Comparison of ENCODE assay signal across 1 cellular context in the genomic region with DNA sequence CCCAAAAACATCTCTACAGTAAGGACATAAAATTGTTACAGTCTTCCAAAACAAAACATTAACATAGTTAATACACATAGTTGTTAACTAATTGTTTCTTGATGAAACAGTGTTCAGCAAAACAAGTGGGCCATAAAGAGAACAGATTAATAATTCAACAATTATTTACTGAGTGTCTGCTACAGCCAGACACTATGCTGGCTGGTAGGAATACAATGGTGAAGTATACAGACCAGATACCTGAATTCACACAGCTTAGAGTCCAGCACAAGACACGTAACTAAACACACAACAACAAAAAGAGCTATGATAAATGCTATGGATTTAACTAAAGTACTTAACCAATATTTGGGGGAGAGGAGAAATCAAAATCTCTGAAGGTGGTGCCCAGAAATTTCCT.
TF ChIP-seq lines count a peak whose summit lies in the region.

No MANE protein-coding gene starts in this region.

TF ChIP-seq in HepG2, 621 proteins besides CTCF, POLR2A, EP300 and RAD21 (continued from another document):
- TF ChIP-seq, protein P1, sequence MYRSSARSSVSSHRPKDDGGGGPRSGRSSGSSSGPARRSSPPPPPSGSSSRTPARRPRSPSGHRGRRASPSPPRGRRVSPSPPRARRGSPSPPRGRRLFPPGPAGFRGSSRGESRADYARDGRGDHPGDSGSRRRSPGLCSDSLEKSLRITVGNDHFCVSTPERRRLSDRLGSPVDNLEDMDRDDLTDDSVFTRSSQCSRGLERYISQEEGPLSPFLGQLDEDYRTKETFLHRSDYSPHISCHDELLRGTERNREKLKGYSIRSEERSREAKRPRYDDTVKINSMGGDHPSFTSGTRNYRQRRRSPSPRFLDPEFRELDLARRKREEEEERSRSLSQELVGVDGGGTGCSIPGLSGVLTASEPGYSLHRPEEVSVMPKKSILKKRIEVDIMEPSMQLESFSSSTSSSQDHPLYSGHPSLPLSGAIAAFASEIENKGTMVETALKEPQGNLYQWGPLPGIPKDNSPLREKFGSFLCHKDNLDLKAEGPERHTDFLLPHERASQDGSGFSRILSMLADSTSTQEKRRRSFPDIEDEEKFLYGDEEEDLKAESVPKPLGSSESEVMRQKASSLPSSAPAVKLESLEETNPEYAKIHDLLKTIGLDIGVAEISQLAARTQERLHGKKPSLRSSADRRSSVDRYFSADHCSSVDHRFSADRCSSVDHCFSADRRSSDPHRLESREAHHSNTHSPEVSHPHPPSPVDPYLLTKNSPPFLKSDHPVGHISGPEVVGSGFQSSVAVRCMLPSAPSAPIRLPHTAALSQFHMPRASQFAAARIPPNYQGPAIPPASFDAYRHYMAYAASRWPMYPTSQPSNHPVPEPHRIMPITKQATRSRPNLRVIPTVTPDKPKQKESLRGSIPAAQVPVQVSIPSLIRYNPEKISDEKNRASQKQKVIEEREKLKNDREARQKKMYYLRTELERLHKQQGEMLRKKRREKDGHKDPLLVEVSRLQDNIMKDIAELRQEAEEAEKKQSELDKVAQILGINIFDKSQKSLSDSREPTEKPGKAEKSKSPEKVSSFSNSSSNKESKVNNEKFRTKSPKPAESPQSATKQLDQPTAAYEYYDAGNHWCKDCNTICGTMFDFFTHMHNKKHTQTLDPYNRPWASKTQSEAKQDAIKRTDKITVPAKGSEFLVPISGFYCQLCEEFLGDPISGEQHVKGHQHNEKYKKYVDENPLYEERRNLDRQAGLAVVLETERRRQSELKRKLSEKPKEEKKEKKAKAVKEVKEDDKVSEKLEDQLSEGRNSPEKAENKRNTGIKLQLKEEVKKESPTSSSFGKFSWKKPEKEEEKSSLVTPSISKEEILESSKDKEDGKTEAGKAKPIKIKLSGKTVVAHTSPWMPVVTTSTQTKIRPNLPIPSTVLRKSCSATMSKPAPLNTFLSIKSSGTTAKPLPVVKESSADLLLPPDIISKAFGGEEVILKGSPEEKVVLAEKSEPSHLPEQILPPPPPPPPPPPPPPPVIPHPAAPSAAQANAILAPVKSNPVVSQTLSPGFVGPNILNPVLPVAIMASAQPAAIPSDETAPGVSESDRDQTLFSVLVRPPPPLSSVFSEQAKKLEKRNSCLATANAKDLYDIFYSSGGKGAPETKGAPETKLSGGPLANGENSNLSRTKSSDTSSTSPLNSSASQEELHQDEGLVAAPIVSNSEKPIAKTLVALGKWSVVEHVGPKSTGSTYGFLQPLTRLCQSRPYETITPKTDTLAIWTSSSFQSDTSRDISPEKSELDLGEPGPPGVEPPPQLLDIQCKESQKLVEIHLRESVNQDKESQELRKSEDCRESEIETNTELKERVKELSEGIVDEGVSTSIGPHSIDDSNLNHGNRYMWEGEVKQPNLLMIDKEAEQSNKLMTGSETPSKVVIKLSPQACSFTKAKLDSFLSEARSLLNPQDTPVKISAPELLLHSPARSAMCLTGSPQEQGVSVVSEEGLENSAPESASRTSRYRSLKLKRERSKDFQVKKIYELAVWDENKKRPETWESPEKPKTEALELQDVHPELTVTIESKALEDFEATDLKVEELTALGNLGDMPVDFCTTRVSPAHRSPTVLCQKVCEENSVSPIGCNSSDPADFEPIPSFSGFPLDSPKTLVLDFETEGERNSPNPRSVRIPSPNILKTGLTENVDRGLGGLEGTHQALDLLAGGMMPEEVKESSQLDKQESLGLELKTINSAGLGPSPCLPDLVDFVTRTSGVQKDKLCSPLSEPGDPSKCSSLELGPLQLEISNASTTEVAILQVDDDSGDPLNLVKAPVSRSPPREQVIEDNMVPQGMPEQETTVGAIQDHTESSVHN (CRISPR knock-in tag; IDR thresholded peaks at IDR 0.05) = no peak
- TF ChIP-seq MAFG (CRISPR knock-in tag; IDR thresholded peaks at IDR 0.05) (no peak), TMF1 (CRISPR knock-in tag; IDR thresholded peaks at IDR 0.05; ENCODE audit: low read depth) (no peak), ELF3 (CRISPR knock-in tag; IDR thresholded peaks at IDR 0.05) (no peak), SAP130 (CRISPR knock-in tag; IDR thresholded peaks at IDR 0.05; ENCODE audit: low read depth) (no peak), ZNF451 (CRISPR knock-in tag; IDR thresholded peaks at IDR 0.05) (no peak), REPIN1 (CRISPR knock-in tag; IDR thresholded peaks at IDR 0.05; ENCODE audit: borderline replicate concordance, low read depth) (no peak), MTF2 (CRISPR knock-in tag; IDR thresholded peaks at IDR 0.05; ENCODE audit: borderline replicate concordance) (no peak), PRPF4 (IDR thresholded peaks at IDR 0.05; ENCODE audit: low read depth, low read length, poor library complexity, severe bottlenecking) (no peak), RARG (CRISPR knock-in tag; IDR thresholded peaks at IDR 0.05; ENCODE audit: low read depth) (no peak)
- TF ChIP-seq, protein P2, sequence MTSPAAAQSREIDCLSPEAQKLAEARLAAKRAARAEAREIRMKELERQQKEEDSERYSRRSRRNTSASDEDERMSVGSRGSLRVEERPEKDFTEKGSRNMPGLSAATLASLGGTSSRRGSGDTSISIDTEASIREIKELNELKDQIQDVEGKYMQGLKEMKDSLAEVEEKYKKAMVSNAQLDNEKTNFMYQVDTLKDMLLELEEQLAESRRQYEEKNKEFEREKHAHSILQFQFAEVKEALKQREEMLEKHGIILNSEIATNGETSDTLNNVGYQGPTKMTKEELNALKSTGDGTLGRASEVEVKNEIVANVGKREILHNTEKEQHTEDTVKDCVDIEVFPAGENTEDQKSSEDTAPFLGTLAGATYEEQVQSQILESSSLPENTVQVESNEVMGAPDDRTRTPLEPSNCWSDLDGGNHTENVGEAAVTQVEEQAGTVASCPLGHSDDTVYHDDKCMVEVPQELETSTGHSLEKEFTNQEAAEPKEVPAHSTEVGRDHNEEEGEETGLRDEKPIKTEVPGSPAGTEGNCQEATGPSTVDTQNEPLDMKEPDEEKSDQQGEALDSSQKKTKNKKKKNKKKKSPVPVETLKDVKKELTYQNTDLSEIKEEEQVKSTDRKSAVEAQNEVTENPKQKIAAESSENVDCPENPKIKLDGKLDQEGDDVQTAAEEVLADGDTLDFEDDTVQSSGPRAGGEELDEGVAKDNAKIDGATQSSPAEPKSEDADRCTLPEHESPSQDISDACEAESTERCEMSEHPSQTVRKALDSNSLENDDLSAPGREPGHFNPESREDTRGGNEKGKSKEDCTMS (CRISPR knock-in tag; conservative IDR thresholded peaks at IDR 0.05) = no peak
- TF ChIP-seq, protein P3, sequence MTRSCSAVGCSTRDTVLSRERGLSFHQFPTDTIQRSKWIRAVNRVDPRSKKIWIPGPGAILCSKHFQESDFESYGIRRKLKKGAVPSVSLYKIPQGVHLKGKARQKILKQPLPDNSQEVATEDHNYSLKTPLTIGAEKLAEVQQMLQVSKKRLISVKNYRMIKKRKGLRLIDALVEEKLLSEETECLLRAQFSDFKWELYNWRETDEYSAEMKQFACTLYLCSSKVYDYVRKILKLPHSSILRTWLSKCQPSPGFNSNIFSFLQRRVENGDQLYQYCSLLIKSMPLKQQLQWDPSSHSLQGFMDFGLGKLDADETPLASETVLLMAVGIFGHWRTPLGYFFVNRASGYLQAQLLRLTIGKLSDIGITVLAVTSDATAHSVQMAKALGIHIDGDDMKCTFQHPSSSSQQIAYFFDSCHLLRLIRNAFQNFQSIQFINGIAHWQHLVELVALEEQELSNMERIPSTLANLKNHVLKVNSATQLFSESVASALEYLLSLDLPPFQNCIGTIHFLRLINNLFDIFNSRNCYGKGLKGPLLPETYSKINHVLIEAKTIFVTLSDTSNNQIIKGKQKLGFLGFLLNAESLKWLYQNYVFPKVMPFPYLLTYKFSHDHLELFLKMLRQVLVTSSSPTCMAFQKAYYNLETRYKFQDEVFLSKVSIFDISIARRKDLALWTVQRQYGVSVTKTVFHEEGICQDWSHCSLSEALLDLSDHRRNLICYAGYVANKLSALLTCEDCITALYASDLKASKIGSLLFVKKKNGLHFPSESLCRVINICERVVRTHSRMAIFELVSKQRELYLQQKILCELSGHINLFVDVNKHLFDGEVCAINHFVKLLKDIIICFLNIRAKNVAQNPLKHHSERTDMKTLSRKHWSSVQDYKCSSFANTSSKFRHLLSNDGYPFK (CRISPR knock-in tag; IDR thresholded peaks at IDR 0.05; ENCODE audit: borderline replicate concordance) = no peak
